Comparison of ENCODE assay signal across 9 cellular contexts in genomic region chr2:31341351-31341750, GRCh38.
"Had no signal": no experiment of that assay in that cellular context is flagged by ENCODE, and none has a peak within 500 bp of the region (broad histone marks: within the 10 kb centered on the region; RNA-seq: fewer than 3 reads in every experiment).

No MANE protein-coding gene starts in this region.

- H3K4me3 ChIP-seq: GM23248, HAP-1, K562 had no signal

- H3K9me3 Mint-ChIP-seq: HFFc6 had no signal

- H3K4me1 ChIP-seq: HAP-1 had no signal

- H3K36me3 ChIP-seq: HAP-1 had no signal

- H3K9ac ChIP-seq: GM23248 had no signal

- ATAC-seq: HCT116, HepG2, K562 had no signal

- H3K4me3 Mint-ChIP-seq: HFFc6 had no signal

- H3K9me3 ChIP-seq: HAP-1 had no signal

- H2AFZ ChIP-seq: GM23248 had no signal

- DNase-seq: GM23248, GOT3, H7, HFFc6 had no signal

- H3K27ac ChIP-seq: GM23248, HL-60 had no signal

- H3K27ac Mint-ChIP-seq: HFFc6 had no signal
